ENCODE assay signal across 24 cellular contexts in genomic region chr1:200365897-200366426, GRCh38. TPM values are rescaled to one million over a fixed set of nuclear protein-coding genes. Genes with fewer than 3 reads are reported as not detected.
DNase-seq lines count a peak whose midpoint lies in the region; ATAC-seq, FAIRE-seq and TF ChIP-seq lines count a peak whose summit lies in the region.
"Had no signal": no experiment of that assay in that cellular context is flagged by ENCODE, and none has a peak within 500 bp of the region (broad histone marks: within the 10 kb centered on the region; RNA-seq: fewer than 3 reads in every experiment).

No MANE protein-coding gene starts in this region.

- H3K36me3 ChIP-seq in HUES64 (ENCODE audit: insufficient read depth, low read length) (no peaks in the 10 kb centered on the region), GM12878 (ENCODE audit: control insufficient read depth in 2 of 2, insufficient read depth in 2 of 2, low read length in 1 of 2) (no peaks in the 10 kb centered on the region), right lobe of liver (no peaks in the 10 kb centered on the region), upper lobe of left lung (no peaks in the 10 kb centered on the region)
- H3K36me3 ChIP-seq in naive thymus-derived CD4-positive, alpha-beta T cell (ENCODE audit: control insufficient read depth in 2 of 3, insufficient read depth in 3 of 3, low read length in 3 of 3), result no peaks in the 10 kb centered on the region
- H3K36me3 ChIP-seq: gastroesophageal sphincter, left lung had no signal

- no peak for TF ChIP-seq RAD21 in GM12878 (IDR thresholded peaks at IDR 0.05; ENCODE audit: insufficient read depth, low read depth, low read length)

- H3K27me3 Mint-ChIP-seq in naive thymus-derived CD4-positive, alpha-beta T cell, result peaks cover 0 to 6% (median 0%) of the 10 kb centered on the region in 5 donors
- H3K27me3 Mint-ChIP-seq: activated CD8-positive, alpha-beta T cell treated with anti-CD3 and anti-CD28 coated beads for 36 hours; activated naive CD8-positive, alpha-beta T cell; CD8-positive, alpha-beta memory T cell; stimulated activated naive CD8-positive, alpha-beta T cell treated with anti-CD3 and anti-CD28 coated beads, Interleukin-15, Interleukin-2, amounts not matched to agents 100 ng/mL and 50 ng/mL, for 24 hours had no signal

- H3K9me3 ChIP-seq in HUES64 (ENCODE audit: insufficient read depth, low read depth, low read length) (no peaks in the 10 kb centered on the region), GM12878 (replicated peaks; ENCODE audit: control insufficient read depth, insufficient read depth, low read length) (no peaks in the 10 kb centered on the region), right lobe of liver (no peaks in the 10 kb centered on the region), upper lobe of left lung (no peaks in the 10 kb centered on the region)
- H3K9me3 ChIP-seq in naive thymus-derived CD4-positive, alpha-beta T cell (ENCODE audit: control insufficient read depth in 2 of 3, low read length in 3 of 3), result no peaks in the 10 kb centered on the region
- H3K9me3 ChIP-seq: gastroesophageal sphincter, left lung had no signal

- H3K9ac ChIP-seq in HUES64 (ENCODE audit: low read depth, low read length) (0 out of 2 replicates have a peak overlapping the region, but pooled peaks have one; percentile 6), GM12878 (ENCODE audit: control insufficient read depth, insufficient read depth, low read length) (no peak overlapping the region)

- WGBS in HUES64, result 79% methylated on average over 2 of the region's 2 CpGs
- 97% methylated on average over 2 of the region's 2 CpGs for WGBS in GM12878 (ENCODE audit: insufficient coverage, insufficient replicate concordance, low lambda C conversion rate, missing lambda C conversion rate)
- 48% methylated on average over 2 of the region's 2 CpGs for WGBS in right lobe of liver (ENCODE audit: insufficient coverage, low coverage, low lambda C conversion rate, missing lambda C conversion rate)
- WGBS in upper lobe of left lung, 2 donors, result 97 to 100% methylated on average over 2 of the region's 2 CpGs

- H3K4me1 Mint-ChIP-seq in naive thymus-derived CD4-positive, alpha-beta T cell, result peaks cover 0 to 9% (median 0%) of the 10 kb centered on the region in 7 donors
- H3K4me1 Mint-ChIP-seq: CD8-positive, alpha-beta memory T cell had no signal

- POLR2A ChIA-PET in GM12878 (lab: Charles Lee), result no interaction called here
- POLR2A ChIA-PET in naive thymus-derived CD4-positive, alpha-beta T cell (lab: Charles Lee), result no interaction called here

- TF ChIP-seq POLR2A in GM12878 (IDR thresholded peaks at IDR 0.05; ENCODE audit: low read depth, low read length), result no peak
- no peak for TF ChIP-seq POLR2A in right lobe of liver (IDR thresholded peaks at IDR 0.05)
- TF ChIP-seq POLR2A in upper lobe of left lung (IDR thresholded peaks at IDR 0.05), result no peak

- H3K4me2 ChIP-seq in GM12878 (ENCODE audit: control insufficient read depth, insufficient read depth), result no peak overlapping the region

- TF ChIP-seq EP300 in GM12878 (IDR thresholded peaks at IDR 0.05; ENCODE audit: borderline replicate concordance in 1 of 2, control insufficient read depth in 1 of 2, low read depth in 2 of 2, low read length in 2 of 2) (no peak), upper lobe of left lung (IDR thresholded peaks at IDR 0.05) (no peak)

- H3K4me3 ChIP-seq in HUES64 (ENCODE audit: low read length) (no peak overlapping the region), GM12878 (no peak overlapping the region), right lobe of liver (no peak overlapping the region), upper lobe of left lung (no peak overlapping the region)
- H3K4me3 ChIP-seq in naive thymus-derived CD4-positive, alpha-beta T cell (ENCODE audit: low read length), result no peak overlapping the region
- H3K4me3 ChIP-seq: gastroesophageal sphincter, left lung had no signal

- no peak overlapping the region for H3K4me3 Mint-ChIP-seq in naive thymus-derived CD4-positive, alpha-beta T cell
- H3K4me3 Mint-ChIP-seq: activated CD8-positive, alpha-beta T cell treated with anti-CD3 and anti-CD28 coated beads for 36 hours; activated naive CD8-positive, alpha-beta T cell; activated T-cell treated with anti-CD3 and anti-CD28 coated beads, Interleukin-2, amount 50 U/mL, for 72 hours; CD8-positive, alpha-beta memory T cell; stimulated activated naive CD8-positive, alpha-beta T cell treated with anti-CD3 and anti-CD28 coated beads, Interleukin-15, Interleukin-2, amounts not matched to agents 100 ng/mL and 50 ng/mL, for 24 hours had no signal

- FAIRE-seq in GM12878 (lab: Jason Lieb, UNC), result peak; percentile 18

- H3K4me1 ChIP-seq in HUES64 (ENCODE audit: insufficient read depth, low read length), result peaks cover 67% of the 10 kb centered on the region
- H3K4me1 ChIP-seq in GM12878 (ENCODE audit: control insufficient read depth, insufficient read depth, low read length), result 0 out of 2 replicates have a peak, but pooled peaks cover 3% of the 10 kb centered on the region
- peaks cover 0 to 59% (median 11%) of the 10 kb centered on the region in 4 donors for H3K4me1 ChIP-seq in right lobe of liver
- H3K4me1 ChIP-seq in naive thymus-derived CD4-positive, alpha-beta T cell (ENCODE audit: control insufficient read depth in 2 of 2, insufficient read depth in 2 of 2, low read length in 2 of 2), result no peaks in the 10 kb centered on the region
- H3K4me1 ChIP-seq in upper lobe of left lung, result peaks cover 11 to 30% (median 22%) of the 10 kb centered on the region in 4 donors

- no peak overlapping the region for H3K27ac Mint-ChIP-seq in naive thymus-derived CD4-positive, alpha-beta T cell
- H3K27ac Mint-ChIP-seq: activated CD8-positive, alpha-beta T cell treated with anti-CD3 and anti-CD28 coated beads for 36 hours; activated naive CD8-positive, alpha-beta T cell; activated T-cell treated with anti-CD3 and anti-CD28 coated beads, Interleukin-2, amount 50 U/mL, for 72 hours; CD8-positive, alpha-beta memory T cell; stimulated activated naive CD8-positive, alpha-beta T cell treated with anti-CD3 and anti-CD28 coated beads, Interleukin-15, Interleukin-2, amounts not matched to agents 100 ng/mL and 50 ng/mL, for 24 hours had no signal

- CTCF ChIA-PET in GM12878 (lab: Yijun Ruan, JAX), result interaction anchor here (0.7 to 2.6 kb wide), 6 partner anchors 9 to 143 kb away, joined by 3 to 9 read pairs (median 6); no protein-coding TSS in a partner anchor
- CTCF ChIA-PET in naive thymus-derived CD4-positive, alpha-beta T cell (lab: Charles Lee), result interaction anchor here (0.5 to 0.7 kb wide), 3 partner anchors 31 to 367 kb away, joined by 3 to 4 read pairs (median 4); no protein-coding TSS in a partner anchor

- no peak overlapping the region for H2AFZ ChIP-seq in GM12878 (ENCODE audit: control insufficient read depth, low read depth, low read length)

- H3K27ac ChIP-seq in HUES64 (ENCODE audit: low read depth, low read length), result peak overlapping the region; percentile 99; the same call in 1 of the 2 replicates
- H3K27ac ChIP-seq in GM12878 (ENCODE audit: control insufficient read depth, insufficient read depth), result no peak overlapping the region
- peak overlapping the region; percentile 34 to 56 (median 44) for H3K27ac ChIP-seq in right lobe of liver
- H3K27ac ChIP-seq in naive thymus-derived CD4-positive, alpha-beta T cell (ENCODE audit: low read depth, low read length), result no peak overlapping the region
- H3K27ac ChIP-seq in upper lobe of left lung, result no peak overlapping the region
- H3K27ac ChIP-seq: gastroesophageal sphincter had no signal

- intact Hi-C loops in GM12878 (cut with micrococcal nuclease; ENCODE audit: unreplicated experiment), result no loop called here
- intact Hi-C loops in right lobe of liver (cut with DNase I), result loop anchor here in 1 of 2 donors (10.0 kb wide), 1 partner anchor 49 kb away; the partner anchor contains the start of gene ZNF281
- intact Hi-C loops in naive thymus-derived CD4-positive, alpha-beta T cell (cut with micrococcal nuclease), result no loop called here

- in situ Hi-C loops in GM12878 (cut with MboI), result no loop called here

- SMC1A ChIA-PET in GM12878 (lab: Charles Lee; ENCODE audit: uncharacterized antibody, unreplicated experiment), result interaction anchor here (1.1 to 2.5 kb wide), 3 partner anchors 11 to 108 kb away, joined by 3 to 7 read pairs (median 5); no protein-coding TSS in a partner anchor

- peaks cover 0 to 22% (median 14%) of the 10 kb centered on the region in 5 donors for H3K36me3 Mint-ChIP-seq in naive thymus-derived CD4-positive, alpha-beta T cell

- no peaks in the 10 kb centered on the region for H3K9me3 Mint-ChIP-seq in naive thymus-derived CD4-positive, alpha-beta T cell
- H3K9me3 Mint-ChIP-seq: activated CD8-positive, alpha-beta T cell treated with anti-CD3 and anti-CD28 coated beads for 36 hours; activated T-cell treated with anti-CD3 and anti-CD28 coated beads, Interleukin-2, amount 50 U/mL, for 72 hours; CD8-positive, alpha-beta memory T cell; stimulated activated naive CD8-positive, alpha-beta T cell treated with anti-CD3 and anti-CD28 coated beads, Interleukin-15, Interleukin-2, amounts not matched to agents 100 ng/mL and 50 ng/mL, for 24 hours had no signal

- RAD21 ChIA-PET in GM12878 (lab: Charles Lee; ENCODE audit: unreplicated experiment), result interaction anchor here (0.9 kb wide), 2 partner anchors 61 to 89 kb away, joined by 3 to 5 read pairs; no protein-coding TSS in a partner anchor

- peak; percentile 51 for ATAC-seq in GM12878
- ATAC-seq in right lobe of liver, result peak; percentile 18 to 52 (median 28)
- no peak for ATAC-seq in GM21526 (IDR thresholded peaks at IDR 0.05; ENCODE audit: low FRiP score, unreplicated experiment)
- ATAC-seq in HG03571 (IDR thresholded peaks at IDR 0.05; ENCODE audit: unreplicated experiment), result no peak
- ATAC-seq in naive thymus-derived CD4-positive, alpha-beta T cell, result no peak
- ATAC-seq in upper lobe of left lung (ENCODE audit: low FRiP score in 2 of 2), result no peak
- ATAC-seq: activated CD8-positive, alpha-beta T cell treated with anti-CD3 and anti-CD28 coated beads for 36 hours; activated T-cell treated with anti-CD3 and anti-CD28 coated beads, Interleukin-2, amount 50 U/mL, for 72 hours; gastroesophageal sphincter; left lung; sciatic nerve had no signal

- TF ChIP-seq CTCF in GM12878 (IDR thresholded peaks at IDR 0.05 in 2 of 3, conservative IDR thresholded peaks at IDR 0.05 in 1 of 3; ENCODE audit: control insufficient read depth in 2 of 3, extremely low read depth in 1 of 3, insufficient read depth in 1 of 3, low read depth in 3 of 3, low read length in 3 of 3), result no peak
- TF ChIP-seq CTCF in right lobe of liver (IDR thresholded peaks at IDR 0.05), result peak in 1 of 4 donors; percentile 6
- no peak for TF ChIP-seq CTCF in upper lobe of left lung (IDR thresholded peaks at IDR 0.05)

- no peaks in the 10 kb centered on the region for H3K27me3 ChIP-seq in HUES64 (ENCODE audit: insufficient read depth, low read length)
- no peaks in the 10 kb centered on the region for H3K27me3 ChIP-seq in GM12878 (replicated peaks in 1 of 2; ENCODE audit: control insufficient read depth in 2 of 2, insufficient read depth in 2 of 2, low read length in 1 of 2)
- H3K27me3 ChIP-seq in right lobe of liver, result no peaks in the 10 kb centered on the region
- no peaks in the 10 kb centered on the region for H3K27me3 ChIP-seq in naive thymus-derived CD4-positive, alpha-beta T cell (ENCODE audit: control insufficient read depth in 2 of 2, insufficient read depth in 2 of 2, low read length in 2 of 2)
- H3K27me3 ChIP-seq in upper lobe of left lung, result no peaks in the 10 kb centered on the region
- H3K27me3 ChIP-seq: gastroesophageal sphincter, left lung had no signal

- no peaks in the 10 kb centered on the region for H3K79me2 ChIP-seq in GM12878 (ENCODE audit: control insufficient read depth, insufficient read depth, low read length)

- BruUV-seq in GM12878 (replicated peaks; lab: Mats Ljungman, UMichigan), result no TSS peak

- DNase-seq in EH (ENCODE audit: low read depth) (peak; percentile 54), GM12878 (ENCODE audit: low read depth, low spot score) (no peak), right lobe of liver (no peak), upper lobe of left lung (no peak)
- no peak for DNase-seq in naive thymus-derived CD4-positive, alpha-beta T cell
- DNase-seq: ACHN; activated CD8-positive, alpha-beta T cell treated with anti-CD3 and anti-CD28 coated beads for 36 hours; activated T-cell treated with anti-CD3 and anti-CD28 coated beads, Interleukin-2, amount 50 U/mL, for 72 hours; CD8-positive, alpha-beta memory T cell; DND-41; erythroblast; left lung; NCI-H2081; NCI-H510A; occipital lobe; SHP77; T-helper 1 cell had no signal

- H4K20me1 ChIP-seq in GM12878 (ENCODE audit: control insufficient read depth, insufficient read depth), result no peaks in the 10 kb centered on the region

RNA-seq across cellular contexts. Expression of gene ZNF281, which starts 43.9 kb away (rescaled TPM):
- 48.9 TPM for polyA plus RNA-seq in HUES64 (2013, experiment 1 of 2)
- polyA plus RNA-seq in HUES64 (2013, experiment 2 of 2), result 49.6 TPM
- total RNA-seq in GM12878 (2013; cell fraction: nucleolus; rRNA removed), result 34.6 and 35.2 TPM in 2 replicates
- total RNA-seq in GM12878 (2014; rRNA removed) (16.0 and 16.1 TPM in 2 replicates), GM12878 (2014; rRNA removed; fragmentation: Illumina TruSeq; extraction: Trizol) (15.2 and 15.9 TPM in 2 replicates), GM12878 (2021) (14.9 and 16.0 TPM in 2 replicates), right lobe of liver (10 to 100 TPM; 12.6 to 15.2 (median 13.8) TPM), upper lobe of left lung (10 to 100 TPM; 11.4 to 26.8 (median 16.6) TPM)
- 5.9 TPM for polyA plus RNA-seq in GM12878 (2011; ENCODE audit: low read depth)
- polyA plus RNA-seq in GM12878 (2011; rRNA removed) (10.0 and 11.6 TPM in 2 replicates), GM12878 (2014; fragmentation: Illumina TruSeq; extraction: Trizol) (14.9 and 17.7 TPM in 2 replicates), GM12878 (2014; fragmentation: Nextera tagmentation; extraction: Ambion mirVana) (1 to 10 TPM; 8.3 to 9.4 TPM), GM12878 (2014; rRNA removed) (8.2 and 9.7 TPM in 2 replicates), GM12878 (2016; fragmentation: Nextera tagmentation; extraction: Ambion mirVana) (10 to 100 TPM; 21.4 to 21.8 TPM)
- polyA plus RNA-seq in GM12878 (2011; cell fraction: cytosol; rRNA removed), result 3.5 and 4.6 TPM in 2 replicates
- polyA plus RNA-seq in GM12878 (2011; cell fraction: nucleus; rRNA removed), result 7.7 and 8.7 TPM in 2 replicates
- 9.2 and 10.9 TPM in 2 replicates for polyA plus RNA-seq in GM12878 (2012)
- 12.0 and 16.1 TPM in 2 replicates for polyA minus RNA-seq in GM12878 (2011; rRNA and poly(A)+ RNA removed)
- 5.3 and 6.3 TPM in 2 replicates for polyA minus RNA-seq in GM12878 (2011; cell fraction: cytosol; rRNA and poly(A)+ RNA removed)
- polyA minus RNA-seq in GM12878 (2011; cell fraction: nucleus; rRNA and poly(A)+ RNA removed), result 9.1 and 11.5 TPM in 2 replicates
- total RNA-seq in naive thymus-derived CD4-positive, alpha-beta T cell, result 10 to 100 TPM; 16.3 to 27.6 (median 25.8) TPM
- 10 to 100 TPM; 28.1 to 35.3 TPM for polyA plus RNA-seq in naive thymus-derived CD4-positive, alpha-beta T cell

Comparison
In these comparisons a context has a peak if more than half of its experiments do, and no peak if none do; other contexts are left out.
1. H3K27ac ChIP-seq: peak in HUES64 (single experiment) and right lobe of liver (3 of 3); none in GM12878 (single experiment), naive thymus-derived CD4-positive, alpha-beta T cell (single experiment) and upper lobe of left lung (0 of 4).
2. ATAC-seq: peak in GM12878 (single experiment) and right lobe of liver (4 of 4); none in GM21526 (single experiment), HG03571 (single experiment), naive thymus-derived CD4-positive, alpha-beta T cell (single experiment) and upper lobe of left lung (0 of 2).